24 cellular contexts compared by ENCODE assay signal in genomic region chr1:153349363-153350340, GRCh38. TPM values are rescaled to one million over a fixed set of nuclear protein-coding genes. Genes with fewer than 3 reads are reported as not detected.
DNase-seq lines count a peak whose midpoint lies in the region; ATAC-seq, FAIRE-seq and TF ChIP-seq lines count a peak whose summit lies in the region.
"Had no signal": no experiment of that assay in that cellular context is flagged by ENCODE, and none has a peak within 500 bp of the region (broad histone marks: within the 10 kb centered on the region; RNA-seq: fewer than 3 reads in every experiment).

No MANE protein-coding gene starts in this region.

- no peak for TF ChIP-seq POLR2A in GM12878 (IDR thresholded peaks at IDR 0.05; ENCODE audit: low read depth, low read length)
- no peak for TF ChIP-seq POLR2A in breast epithelium (IDR thresholded peaks at IDR 0.05)

- no peaks in the 10 kb centered on the region for H4K20me1 ChIP-seq in GM12878 (ENCODE audit: control insufficient read depth, insufficient read depth)

- intact Hi-C loops in GM12878 (cut with micrococcal nuclease; ENCODE audit: unreplicated experiment) (no loop called here), breast epithelium (cut with DNase I; ENCODE audit: low total_unique reads) (no loop called here)

- FAIRE-seq in GM12878 (lab: Jason Lieb, UNC): no peak

- H3K27me3 ChIP-seq in GM12878 (replicated peaks in 1 of 2; ENCODE audit: control insufficient read depth in 2 of 2, insufficient read depth in 2 of 2, low read length in 1 of 2): no peaks in the 10 kb centered on the region
- H3K27me3 ChIP-seq in breast epithelium: peaks cover 0 to 14% of the 10 kb centered on the region in 2 donors

- peak; percentile 23 for DNase-seq in DMS 273 (lab: John Stamatoyannopoulos, UW; ENCODE audit: unreplicated experiment)
- no peak for DNase-seq in DMS 273 treated with DMSO at 0.1 percent for 48 hours (lab: John Stamatoyannopoulos, UW)
- peak; percentile 4 for DNase-seq in HT1080 (ENCODE audit: low read depth)
- no peak for DNase-seq in GM12878 (ENCODE audit: low read depth, low spot score)
- peak; percentile 5 for DNase-seq in mucosa of gallbladder (ENCODE audit: low spot score)
- DNase-seq in 8988T: no peak
- DNase-seq in breast epithelium (ENCODE audit: low spot score in 2 of 2): no peak
- DNase-seq in NCI-H2227 (lab: John Stamatoyannopoulos, UW; ENCODE audit: unreplicated experiment): no peak
- DNase-seq: activated CD4-positive, alpha-beta T cell treated with anti-CD3 and anti-CD28 coated beads, Interleukin-2, amount 50 U/mL, for 48 hours; caudate nucleus; DND-41; effector memory CD4-positive, alpha-beta T cell; KG1; left ventricle myocardium inferior; NCI-H146; NCI-H510A treated with DMSO at 0.1 percent for 48 hours; stimulated activated CD4-positive, alpha-beta T cell treated with anti-CD3 and anti-CD28 coated beads, Interleukin-4, amount 100 ng/mL, for 24 hours had no signal

- no peak for TF ChIP-seq RAD21 in GM12878 (IDR thresholded peaks at IDR 0.05; ENCODE audit: insufficient read depth, low read depth, low read length)

- CTCF ChIA-PET in GM12878 (lab: Yijun Ruan, JAX): interaction anchor here (0.8 to 8.6 kb wide), 8 partner anchors 9 to 326 kb away, joined by 3 to 326 read pairs (median 3); partner anchors contain the start of gene S100A13

- no peak overlapping the region for H2AFZ ChIP-seq in GM12878 (ENCODE audit: control insufficient read depth, low read depth, low read length)
- H2AFZ ChIP-seq: parathyroid adenoma had no signal

- RAD21 ChIA-PET in GM12878 (lab: Charles Lee; ENCODE audit: unreplicated experiment): interaction anchor here (1.2 to 8.4 kb wide), 3 partner anchors 37 to 145 kb away, joined by 3 to 94 read pairs (median 7); partner anchors contain the start of gene PGLYRP3

- no peak overlapping the region for H3K4me2 ChIP-seq in GM12878 (ENCODE audit: control insufficient read depth, insufficient read depth)

- 25% methylated on average over 17 of the region's 17 CpGs for WGBS in GM12878 (ENCODE audit: insufficient coverage, insufficient replicate concordance, low lambda C conversion rate, missing lambda C conversion rate)

- H3K4me1 ChIP-seq in GM12878 (ENCODE audit: control insufficient read depth, insufficient read depth, low read length): peaks cover 22% of the 10 kb centered on the region
- H3K4me1 ChIP-seq in breast epithelium: no peaks in the 10 kb centered on the region
- H3K4me1 ChIP-seq: left ventricle myocardium inferior, parathyroid adenoma had no signal

- H3K27ac ChIP-seq in GM12878 (ENCODE audit: control insufficient read depth, insufficient read depth) (no peak overlapping the region), breast epithelium (no peak overlapping the region)
- H3K27ac ChIP-seq: 22Rv1, left ventricle myocardium inferior, parathyroid adenoma had no signal

- TF ChIP-seq EP300 in GM12878 (IDR thresholded peaks at IDR 0.05; ENCODE audit: borderline replicate concordance in 1 of 2, control insufficient read depth in 1 of 2, low read depth in 2 of 2, low read length in 2 of 2): no peak

- in situ Hi-C loops in GM12878 (cut with MboI): loop anchor here (5.0 kb wide), 1 partner anchor 148 kb away; no protein-coding TSS in a partner anchor

- no peak overlapping the region for H3K4me3 ChIP-seq in GM12878
- H3K4me3 ChIP-seq in breast epithelium: no peak overlapping the region
- H3K4me3 ChIP-seq: left ventricle myocardium inferior had no signal

- BruUV-seq in GM12878 (replicated peaks; lab: Mats Ljungman, UMichigan): no TSS peak

- H3K9ac ChIP-seq in GM12878 (ENCODE audit: control insufficient read depth, insufficient read depth, low read length): no peak overlapping the region
- H3K9ac ChIP-seq: parathyroid adenoma had no signal

- peak; percentile 2; the same call in 2 of the 3 replicates for ATAC-seq in GM12878

- no peak for TF ChIP-seq CTCF in GM12878 (IDR thresholded peaks at IDR 0.05 in 2 of 3, conservative IDR thresholded peaks at IDR 0.05 in 1 of 3; ENCODE audit: control insufficient read depth in 2 of 3, extremely low read depth in 1 of 3, insufficient read depth in 1 of 3, low read depth in 3 of 3, low read length in 3 of 3)
- TF ChIP-seq CTCF in breast epithelium (IDR thresholded peaks at IDR 0.05): no peak

- SMC1A ChIA-PET in GM12878 (lab: Charles Lee; ENCODE audit: uncharacterized antibody, unreplicated experiment): interaction anchor here (0.8 to 3.3 kb wide), 3 partner anchors 12 to 63 kb away, joined by 3 to 14 read pairs (median 3); partner anchors contain the start of gene PGLYRP3

- POLR2A ChIA-PET in GM12878 (lab: Charles Lee): no interaction called here

- no peaks in the 10 kb centered on the region for H3K36me3 ChIP-seq in GM12878 (ENCODE audit: control insufficient read depth in 2 of 2, insufficient read depth in 2 of 2, low read length in 1 of 2)
- H3K36me3 ChIP-seq in breast epithelium: no peaks in the 10 kb centered on the region
- H3K36me3 ChIP-seq: left ventricle myocardium inferior had no signal

- no peaks in the 10 kb centered on the region for H3K79me2 ChIP-seq in GM12878 (ENCODE audit: control insufficient read depth, insufficient read depth, low read length)
- H3K79me2 ChIP-seq: parathyroid adenoma had no signal

- H3K9me3 ChIP-seq in GM12878 (replicated peaks; ENCODE audit: control insufficient read depth, insufficient read depth, low read length) (no peaks in the 10 kb centered on the region), breast epithelium (no peaks in the 10 kb centered on the region)
- H3K9me3 ChIP-seq: left ventricle myocardium inferior had no signal

RNA-seq across cellular contexts. Expression of gene PGLYRP4, which starts 1.0 kb away (rescaled TPM):
- not detected in 2 replicates for total RNA-seq in HT1080 (2014; rRNA removed; shearing (Covaris generic))
- polyA plus RNA-seq in HT1080 (2015; cell fraction: cytosol; rRNA removed): not detected in 2 replicates
- polyA plus RNA-seq in HT1080 (2015; cell fraction: nucleus; rRNA removed): not detected in 2 replicates
- 13.4 and 14.3 TPM in 2 replicates for total RNA-seq in GM12878 (2013; cell fraction: nucleolus; rRNA removed)
- total RNA-seq in GM12878 (2014; rRNA removed): 0.38 and 0.45 TPM in 2 replicates
- 0.22 and 0.32 TPM in 2 replicates for total RNA-seq in GM12878 (2014; rRNA removed; fragmentation: Illumina TruSeq; extraction: Trizol)
- 0.44 and 0.74 TPM in 2 replicates for total RNA-seq in GM12878 (2021)
- polyA plus RNA-seq in GM12878 (2011; ENCODE audit: low read depth): 0.54 TPM
- polyA plus RNA-seq in GM12878 (2011; rRNA removed): 1.6 and 3.0 TPM in 2 replicates
- 4.2 and 4.6 TPM in 2 replicates for polyA plus RNA-seq in GM12878 (2011; cell fraction: cytosol; rRNA removed)
- polyA plus RNA-seq in GM12878 (2011; cell fraction: nucleus; rRNA removed): 7.1 and 15.8 TPM in 2 replicates
- 0.43 and 1.2 TPM in 2 replicates for polyA plus RNA-seq in GM12878 (2012)
- polyA plus RNA-seq in GM12878 (2014; fragmentation: Illumina TruSeq; extraction: Trizol): 0.48 and 0.65 TPM in 2 replicates
- under 1 TPM; 0.37 to 0.50 TPM for polyA plus RNA-seq in GM12878 (2014; fragmentation: Nextera tagmentation; extraction: Ambion mirVana)
- polyA plus RNA-seq in GM12878 (2014; rRNA removed): 0.44 and 0.55 TPM in 2 replicates
- under 1 TPM; 0.28 to 0.43 TPM for polyA plus RNA-seq in GM12878 (2016; fragmentation: Nextera tagmentation; extraction: Ambion mirVana)
- polyA minus RNA-seq in GM12878 (2011; rRNA and poly(A)+ RNA removed): 6.4 and 7.3 TPM in 2 replicates
- 0.53 TPM in 1 of 2 replicates, not detected in the other for polyA minus RNA-seq in GM12878 (2011; cell fraction: cytosol; rRNA and poly(A)+ RNA removed)
- polyA minus RNA-seq in GM12878 (2011; cell fraction: nucleus; rRNA and poly(A)+ RNA removed): 6.3 and 6.9 TPM in 2 replicates
- total RNA-seq in mucosa of gallbladder: not detected
- total RNA-seq in breast epithelium: not detected
- total RNA-seq: activated T-helper 1 cell treated with anti-CD3 and anti-CD28 coated beads, Interleukin-12 subunit alpha, Interleukin-12 subunit beta, Interleukin-2, Interleukin-4 antibody, amounts not matched to agents 30 ng/mL and 10 ng/mL and 1 ng/mL, durations not matched to agents 14 hours and 24 hours and 36 hours; fibroblast of villous mesenchyme; left ventricle myocardium inferior; skeletal muscle tissue had no signal
- polyA plus RNA-seq: adipose tissue, CD14-positive monocyte had no signal

RNA-seq across cellular contexts. Expression of gene S100A9, which starts 8.0 kb away (rescaled TPM):
- total RNA-seq in HT1080 (2014; rRNA removed; shearing (Covaris generic)): not detected in 2 replicates
- polyA plus RNA-seq in HT1080 (2015; cell fraction: cytosol; rRNA removed): not detected in 2 replicates
- polyA plus RNA-seq in HT1080 (2015; cell fraction: nucleus; rRNA removed): not detected in 2 replicates
- total RNA-seq in GM12878 (2013; cell fraction: nucleolus; rRNA removed): not detected in 2 replicates
- total RNA-seq in GM12878 (2014; rRNA removed) (0.68 and 1.3 TPM in 2 replicates), GM12878 (2014; rRNA removed; fragmentation: Illumina TruSeq; extraction: Trizol) (0.37 TPM in 1 of 2 replicates, not detected in the other), GM12878 (2021) (0.37 and 0.41 TPM in 2 replicates), mucosa of gallbladder (19.1 TPM), breast epithelium (100 to 1,000 TPM in 2 of 3 donors, 10 to 100 TPM in 1; 90.3 to 329 (median 208) TPM)
- polyA plus RNA-seq in GM12878 (2011; ENCODE audit: low read depth): not detected
- polyA plus RNA-seq in GM12878 (2011; rRNA removed) (1.4 and 1.7 TPM in 2 replicates), GM12878 (2014; fragmentation: Illumina TruSeq; extraction: Trizol) (0.22 TPM in 1 of 2 replicates, not detected in the other), GM12878 (2014; fragmentation: Nextera tagmentation; extraction: Ambion mirVana) (under 1 TPM in 1 of 2 experiments, not detected in 1; 0.49 TPM), GM12878 (2014; rRNA removed) (1.4 and 1.5 TPM in 2 replicates), GM12878 (2016; fragmentation: Nextera tagmentation; extraction: Ambion mirVana) (under 1 TPM in 1 of 2 experiments, not detected in 1; 0.31 TPM)
- 0.77 and 1.6 TPM in 2 replicates for polyA plus RNA-seq in GM12878 (2011; cell fraction: cytosol; rRNA removed)
- 0.42 and 0.87 TPM in 2 replicates for polyA plus RNA-seq in GM12878 (2011; cell fraction: nucleus; rRNA removed)
- not detected in 2 replicates for polyA plus RNA-seq in GM12878 (2012)
- not detected in 2 replicates for polyA minus RNA-seq in GM12878 (2011; rRNA and poly(A)+ RNA removed)
- not detected in 2 replicates for polyA minus RNA-seq in GM12878 (2011; cell fraction: cytosol; rRNA and poly(A)+ RNA removed)
- not detected in 2 replicates for polyA minus RNA-seq in GM12878 (2011; cell fraction: nucleus; rRNA and poly(A)+ RNA removed)
- total RNA-seq: activated T-helper 1 cell treated with anti-CD3 and anti-CD28 coated beads, Interleukin-12 subunit alpha, Interleukin-12 subunit beta, Interleukin-2, Interleukin-4 antibody, amounts not matched to agents 30 ng/mL and 10 ng/mL and 1 ng/mL, durations not matched to agents 14 hours and 24 hours and 36 hours; fibroblast of villous mesenchyme had no signal

RNA-seq across cellular contexts. Expression of gene S100A12, which starts 25.8 kb away (rescaled TPM):
- not detected in 2 replicates for total RNA-seq in HT1080 (2014; rRNA removed; shearing (Covaris generic))
- not detected in 2 replicates for polyA plus RNA-seq in HT1080 (2015; cell fraction: cytosol; rRNA removed)
- not detected in 2 replicates for polyA plus RNA-seq in HT1080 (2015; cell fraction: nucleus; rRNA removed)
- not detected in 2 replicates for total RNA-seq in GM12878 (2013; cell fraction: nucleolus; rRNA removed)
- total RNA-seq in GM12878 (2014; rRNA removed) (not detected in 2 replicates), GM12878 (2014; rRNA removed; fragmentation: Illumina TruSeq; extraction: Trizol) (not detected in 2 replicates), GM12878 (2021) (not detected in 2 replicates), mucosa of gallbladder (0.75 TPM), breast epithelium (1 to 10 TPM in 2 of 3 donors, not detected in 1; 1.3 to 1.8 TPM)
- not detected for polyA plus RNA-seq in GM12878 (2011; ENCODE audit: low read depth)
- polyA plus RNA-seq in GM12878 (2011; rRNA removed) (not detected in 2 replicates), GM12878 (2014; fragmentation: Illumina TruSeq; extraction: Trizol) (not detected in 2 replicates), GM12878 (2014; fragmentation: Nextera tagmentation; extraction: Ambion mirVana) (not detected), GM12878 (2014; rRNA removed) (not detected in 2 replicates), GM12878 (2016; fragmentation: Nextera tagmentation; extraction: Ambion mirVana) (not detected)
- not detected in 2 replicates for polyA plus RNA-seq in GM12878 (2011; cell fraction: cytosol; rRNA removed)
- polyA plus RNA-seq in GM12878 (2011; cell fraction: nucleus; rRNA removed): not detected in 2 replicates
- polyA plus RNA-seq in GM12878 (2012): not detected in 2 replicates
- not detected in 2 replicates for polyA minus RNA-seq in GM12878 (2011; rRNA and poly(A)+ RNA removed)
- not detected in 2 replicates for polyA minus RNA-seq in GM12878 (2011; cell fraction: cytosol; rRNA and poly(A)+ RNA removed)
- not detected in 2 replicates for polyA minus RNA-seq in GM12878 (2011; cell fraction: nucleus; rRNA and poly(A)+ RNA removed)
- total RNA-seq: activated T-helper 1 cell treated with anti-CD3 and anti-CD28 coated beads, Interleukin-12 subunit alpha, Interleukin-12 subunit beta, Interleukin-2, Interleukin-4 antibody, amounts not matched to agents 30 ng/mL and 10 ng/mL and 1 ng/mL, durations not matched to agents 14 hours and 24 hours and 36 hours; fibroblast of villous mesenchyme had no signal

RNA-seq across cellular contexts. Expression of gene PGLYRP3, which starts 36.9 kb away (rescaled TPM):
- total RNA-seq in HT1080 (2014; rRNA removed; shearing (Covaris generic)): not detected in 2 replicates
- not detected in 2 replicates for polyA plus RNA-seq in HT1080 (2015; cell fraction: cytosol; rRNA removed)
- polyA plus RNA-seq in HT1080 (2015; cell fraction: nucleus; rRNA removed): not detected in 2 replicates
- total RNA-seq in GM12878 (2013; cell fraction: nucleolus; rRNA removed): 3.9 and 5.7 TPM in 2 replicates
- total RNA-seq in GM12878 (2014; rRNA removed) (not detected in 2 replicates), GM12878 (2014; rRNA removed; fragmentation: Illumina TruSeq; extraction: Trizol) (not detected in 2 replicates), GM12878 (2021) (0.29 TPM in 1 of 2 replicates, not detected in the other), mucosa of gallbladder (not detected), breast epithelium (not detected)
- not detected for polyA plus RNA-seq in GM12878 (2011; ENCODE audit: low read depth)
- polyA plus RNA-seq in GM12878 (2011; rRNA removed) (0.19 and 0.49 TPM in 2 replicates), GM12878 (2014; fragmentation: Illumina TruSeq; extraction: Trizol) (0.18 TPM in 1 of 2 replicates, not detected in the other), GM12878 (2014; fragmentation: Nextera tagmentation; extraction: Ambion mirVana) (not detected), GM12878 (2014; rRNA removed) (0.22 TPM in 1 of 2 replicates, not detected in the other), GM12878 (2016; fragmentation: Nextera tagmentation; extraction: Ambion mirVana) (under 1 TPM in 1 of 2 experiments, not detected in 1; 0.10 TPM)
- 0.42 and 0.53 TPM in 2 replicates for polyA plus RNA-seq in GM12878 (2011; cell fraction: cytosol; rRNA removed)
- polyA plus RNA-seq in GM12878 (2011; cell fraction: nucleus; rRNA removed): 1.6 TPM in 2 replicates
- 0.27 and 0.28 TPM in 2 replicates for polyA plus RNA-seq in GM12878 (2012)
- 1.2 and 1.3 TPM in 2 replicates for polyA minus RNA-seq in GM12878 (2011; rRNA and poly(A)+ RNA removed)
- polyA minus RNA-seq in GM12878 (2011; cell fraction: cytosol; rRNA and poly(A)+ RNA removed): not detected in 2 replicates
- 1.5 and 1.7 TPM in 2 replicates for polyA minus RNA-seq in GM12878 (2011; cell fraction: nucleus; rRNA and poly(A)+ RNA removed)
- total RNA-seq: activated T-helper 1 cell treated with anti-CD3 and anti-CD28 coated beads, Interleukin-12 subunit alpha, Interleukin-12 subunit beta, Interleukin-2, Interleukin-4 antibody, amounts not matched to agents 30 ng/mL and 10 ng/mL and 1 ng/mL, durations not matched to agents 14 hours and 24 hours and 36 hours; fibroblast of villous mesenchyme; left ventricle myocardium inferior; skeletal muscle tissue had no signal
- polyA plus RNA-seq: adipose tissue, CD14-positive monocyte had no signal

RNA-seq across cellular contexts. Expression of gene S100A8, which starts 41.2 kb away (rescaled TPM):
- total RNA-seq in HT1080 (2014; rRNA removed; shearing (Covaris generic)): not detected in 2 replicates
- polyA plus RNA-seq in HT1080 (2015; cell fraction: cytosol; rRNA removed): not detected in 2 replicates
- not detected in 2 replicates for polyA plus RNA-seq in HT1080 (2015; cell fraction: nucleus; rRNA removed)
- not detected in 2 replicates for total RNA-seq in GM12878 (2013; cell fraction: nucleolus; rRNA removed)
- not detected in 2 replicates for total RNA-seq in GM12878 (2014; rRNA removed)
- total RNA-seq in GM12878 (2014; rRNA removed; fragmentation: Illumina TruSeq; extraction: Trizol): not detected in 2 replicates
- total RNA-seq in GM12878 (2021): not detected in 2 replicates
- not detected for polyA plus RNA-seq in GM12878 (2011; ENCODE audit: low read depth)
- polyA plus RNA-seq in GM12878 (2011; rRNA removed): not detected in 2 replicates
- polyA plus RNA-seq in GM12878 (2011; cell fraction: cytosol; rRNA removed): not detected in 2 replicates
- polyA plus RNA-seq in GM12878 (2011; cell fraction: nucleus; rRNA removed): not detected in 2 replicates
- polyA plus RNA-seq in GM12878 (2012): not detected in 2 replicates
- polyA plus RNA-seq in GM12878 (2014; fragmentation: Illumina TruSeq; extraction: Trizol): not detected in 2 replicates
- polyA plus RNA-seq in GM12878 (2014; fragmentation: Nextera tagmentation; extraction: Ambion mirVana): not detected
- polyA plus RNA-seq in GM12878 (2014; rRNA removed): not detected in 2 replicates
- under 1 TPM in 1 of 2 experiments, not detected in 1; 0.28 TPM for polyA plus RNA-seq in GM12878 (2016; fragmentation: Nextera tagmentation; extraction: Ambion mirVana)
- polyA minus RNA-seq in GM12878 (2011; rRNA and poly(A)+ RNA removed): not detected in 2 replicates
- not detected in 2 replicates for polyA minus RNA-seq in GM12878 (2011; cell fraction: cytosol; rRNA and poly(A)+ RNA removed)
- polyA minus RNA-seq in GM12878 (2011; cell fraction: nucleus; rRNA and poly(A)+ RNA removed): not detected in 2 replicates
- 7.0 TPM for total RNA-seq in mucosa of gallbladder
- total RNA-seq in breast epithelium: 10 to 100 TPM; 13.1 to 37.4 (median 26.5) TPM
- total RNA-seq: activated T-helper 1 cell treated with anti-CD3 and anti-CD28 coated beads, Interleukin-12 subunit alpha, Interleukin-12 subunit beta, Interleukin-2, Interleukin-4 antibody, amounts not matched to agents 30 ng/mL and 10 ng/mL and 1 ng/mL, durations not matched to agents 14 hours and 24 hours and 36 hours; fibroblast of villous mesenchyme had no signal

Comparison
In these comparisons a context has a peak if more than half of its experiments do, and no peak if none do; other contexts are left out.
1. DNase-seq: peak in DMS 273 (single experiment), HT1080 (single experiment) and mucosa of gallbladder (single experiment); none in DMS 273 treated with DMSO at 0.1 percent for 48 hours (single experiment), GM12878 (single experiment), 8988T (single experiment), breast epithelium (0 of 2) and NCI-H2227 (single experiment).